8 cellular contexts compared by ENCODE assay signal in genomic region chr9:136119259-136120118, GRCh38. TPM values are rescaled to one million over a fixed set of nuclear protein-coding genes. Genes with fewer than 3 reads are reported as not detected.
DNase-seq lines count a peak whose midpoint lies in the region; ATAC-seq, FAIRE-seq and TF ChIP-seq lines count a peak whose summit lies in the region.

No MANE protein-coding gene starts in this region.

- TF ChIP-seq CTCF in type B pancreatic cell (conservative IDR thresholded peaks at IDR 0.05), result no peak

- H3K27me3 Mint-ChIP-seq in CD4-positive, CD25-positive, alpha-beta regulatory T cell, result no peaks in the 10 kb centered on the region
- H3K27me3 Mint-ChIP-seq in memory B cell (no peaks in the 10 kb centered on the region), type B pancreatic cell (no peaks in the 10 kb centered on the region)

- no peaks in the 10 kb centered on the region for H3K9me3 ChIP-seq in CD4-positive, CD25-positive, alpha-beta regulatory T cell (ENCODE audit: control insufficient read depth in 2 of 2, low read length in 2 of 2)

- H3K27ac ChIP-seq in CD4-positive, CD25-positive, alpha-beta regulatory T cell (ENCODE audit: insufficient read depth, low read length, poor library complexity, severe bottlenecking), result peak overlapping the region; percentile 90

- ATAC-seq in CD4-positive, CD25-positive, alpha-beta regulatory T cell (ENCODE audit: low read depth in 2 of 2), result no peak
- ATAC-seq in GM21786 (IDR thresholded peaks at IDR 0.05; ENCODE audit: unreplicated experiment) (peak; percentile 4), memory B cell (ENCODE audit: low read depth) (peak; percentile 2), GM19467 (IDR thresholded peaks at IDR 0.05; ENCODE audit: unreplicated experiment) (no peak)

- no peaks in the 10 kb centered on the region for H3K36me3 Mint-ChIP-seq in CD4-positive, CD25-positive, alpha-beta regulatory T cell
- H3K36me3 Mint-ChIP-seq in memory B cell (no peaks in the 10 kb centered on the region), type B pancreatic cell (peaks cover 4% of the 10 kb centered on the region)

- H3K4me1 Mint-ChIP-seq in CD4-positive, CD25-positive, alpha-beta regulatory T cell, result peaks cover 0 to 21% (median 3%) of the 10 kb centered on the region in 4 donors
- H3K4me1 Mint-ChIP-seq in memory B cell, result no peaks in the 10 kb centered on the region
- peaks cover 6% of the 10 kb centered on the region for H3K4me1 Mint-ChIP-seq in type B pancreatic cell (ENCODE audit: unreplicated experiment)

- FAIRE-seq in RCC 7860 (lab: Jason Lieb, UNC), result no peak

- DNase-seq in CD4-positive, CD25-positive, alpha-beta regulatory T cell, result peak in 1 of 3 donors; percentile 32
- DNase-seq in RCC 7860 (ENCODE audit: low spot score), result peak; percentile 45
- peak; percentile 41 for DNase-seq in dermis blood vessel endothelial cell
- DNase-seq in memory B cell (ENCODE audit: low spot score in 2 of 2), result peak in 1 of 2 donors; percentile 49
- no peak for DNase-seq in type B pancreatic cell (ENCODE audit: extremely low spot score, unreplicated experiment)
- DNase-seq in HEK293T (ENCODE audit: extremely low spot score), result no peak

- no peaks in the 10 kb centered on the region for H3K27me3 ChIP-seq in CD4-positive, CD25-positive, alpha-beta regulatory T cell (ENCODE audit: control insufficient read depth, insufficient read depth, low read length)

- peak overlapping the region; percentile 54 to 88 (median 84) for H3K4me3 Mint-ChIP-seq in CD4-positive, CD25-positive, alpha-beta regulatory T cell
- H3K4me3 Mint-ChIP-seq in memory B cell (peak overlapping the region; percentile 88), type B pancreatic cell (peak overlapping the region; percentile 85)

- CTCF ChIA-PET in HEK293T (lab: Yijun Ruan, JAX), result interaction anchor here (1.4 kb wide), 1 partner anchor 152 kb away, joined by 3 read pairs; no protein-coding TSS in a partner anchor

- peak overlapping the region in 2 of 3 donors; percentile 76 to 80 for H3K27ac Mint-ChIP-seq in CD4-positive, CD25-positive, alpha-beta regulatory T cell
- H3K27ac Mint-ChIP-seq in memory B cell, result no peak overlapping the region
- H3K27ac Mint-ChIP-seq in type B pancreatic cell, result peak overlapping the region; percentile 63

- H3K9me3 Mint-ChIP-seq in CD4-positive, CD25-positive, alpha-beta regulatory T cell, result no peaks in the 10 kb centered on the region
- no peaks in the 10 kb centered on the region for H3K9me3 Mint-ChIP-seq in memory B cell
- H3K9me3 Mint-ChIP-seq in type B pancreatic cell, result no peaks in the 10 kb centered on the region

- no peaks in the 10 kb centered on the region for H3K36me3 ChIP-seq in CD4-positive, CD25-positive, alpha-beta regulatory T cell (ENCODE audit: control insufficient read depth, insufficient read depth, low read length)

- no peak overlapping the region for H3K4me3 ChIP-seq in CD4-positive, CD25-positive, alpha-beta regulatory T cell (ENCODE audit: low read depth, low read length)

- H3K4me1 ChIP-seq in CD4-positive, CD25-positive, alpha-beta regulatory T cell (ENCODE audit: control insufficient read depth, insufficient read depth, low read length, poor library complexity, severe bottlenecking), result peaks cover 27% of the 10 kb centered on the region

- POLR2A ChIA-PET in HEK293T (lab: Yijun Ruan, JAX), result interaction anchor here (0.9 to 1.2 kb wide), 4 partner anchors 9 to 138 kb away, joined by 3 to 5 read pairs (median 4); partner anchors contain the start of gene NACC2

TF ChIP-seq in HEK293T, 16 proteins besides CTCF, POLR2A, EP300 and RAD21:
- TF ChIP-seq ZNF384 (IDR thresholded peaks at IDR 0.05), result no peak
- TF ChIP-seq BHLHE40 (IDR thresholded peaks at IDR 0.05; ENCODE audit: borderline replicate concordance), result no peak
- TF ChIP-seq CTBP1 (IDR thresholded peaks at IDR 0.05; ENCODE audit: borderline replicate concordance), result no peak
- no peak for TF ChIP-seq SUZ12 (IDR thresholded peaks at IDR 0.05)
- TF ChIP-seq FOXA1 (IDR thresholded peaks at IDR 0.05), result no peak
- TF ChIP-seq FOXM1 (IDR thresholded peaks at IDR 0.05; ENCODE audit: borderline replicate concordance), result no peak
- no peak for TF ChIP-seq PKNOX1 (IDR thresholded peaks at IDR 0.05)
- TF ChIP-seq NFRKB (IDR thresholded peaks at IDR 0.05), result no peak
- TF ChIP-seq HDGF (IDR thresholded peaks at IDR 0.05; ENCODE audit: borderline replicate concordance), result no peak
- TF ChIP-seq L3MBTL2 (conservative IDR thresholded peaks at IDR 0.05), result no peak; the same call in 1 of the 2 replicates
- no peak for TF ChIP-seq ARNT (IDR thresholded peaks at IDR 0.05)
- TF ChIP-seq ELF4 (IDR thresholded peaks at IDR 0.05), result no peak
- no peak for TF ChIP-seq SP1 (IDR thresholded peaks at IDR 0.05)
- no peak for TF ChIP-seq FOXK2 (IDR thresholded peaks at IDR 0.05)
- TF ChIP-seq LEF1 (IDR thresholded peaks at IDR 0.05; ENCODE audit: borderline replicate concordance), result no peak

RNA-seq across cellular contexts. Expression of gene TMEM250, which starts 0.8 kb away (rescaled TPM):
- total RNA-seq in CD4-positive, CD25-positive, alpha-beta regulatory T cell, result 21.5 TPM
- polyA plus RNA-seq in CD4-positive, CD25-positive, alpha-beta regulatory T cell, result 10 to 100 TPM; 44.7 to 55.6 (median 45.7) TPM
- total RNA-seq in dermis blood vessel endothelial cell (59.7 and 73.7 TPM in 2 replicates), type B pancreatic cell (ENCODE audit: low replicate concordance) (37.9 and 53.7 TPM in 2 replicates)

RNA-seq across cellular contexts. Expression of gene NACC2, which starts 24.4 kb away (rescaled TPM):
- total RNA-seq in CD4-positive, CD25-positive, alpha-beta regulatory T cell, result 4.8 TPM
- polyA plus RNA-seq in CD4-positive, CD25-positive, alpha-beta regulatory T cell, result 1 to 10 TPM in 2 of 4 donors, under 1 TPM in 2; 0.76 to 1.9 (median 0.92) TPM
- total RNA-seq in dermis blood vessel endothelial cell, result 21.6 and 26.5 TPM in 2 replicates
- 9.3 and 15.1 TPM in 2 replicates for total RNA-seq in type B pancreatic cell (ENCODE audit: low replicate concordance)

Comparison
In these comparisons a context has a peak if more than half of its experiments do, and no peak if none do; other contexts are left out.
1. ATAC-seq: peak in GM21786 (single experiment) and memory B cell (single experiment); none in CD4-positive, CD25-positive, alpha-beta regulatory T cell (0 of 2) and GM19467 (single experiment).
2. DNase-seq: peak in RCC 7860 (single experiment) and dermis blood vessel endothelial cell (single experiment); none in type B pancreatic cell (single experiment) and HEK293T (single experiment).
3. Peak in every context shown above with its lines, with median percentiles within 50 percentile points of each other: H3K4me3 Mint-ChIP-seq.